Comparison of ENCODE assay signal across 8 cellular contexts in genomic region chr5:179166886-179167841, GRCh38.
DNase-seq lines count a peak whose midpoint lies in the region; ATAC-seq and TF ChIP-seq lines count a peak whose summit lies in the region.

No MANE protein-coding gene starts in this region.

- H3K4me3 ChIP-seq in astrocyte of the spinal cord (ENCODE audit: low read depth, low read length), result no peak overlapping the region
- peak overlapping the region; percentile 24; the same call in 1 of the 2 replicates for H3K4me3 ChIP-seq in iPS-18c (ENCODE audit: insufficient read depth, low read depth, low read length)
- peak overlapping the region in 4 of 7 experiments; percentile 5 to 30 (median 19) for H3K4me3 ChIP-seq in skin epidermis

- ATAC-seq in HG02973 (IDR thresholded peaks at IDR 0.05; ENCODE audit: unreplicated experiment), result peak; percentile 57

- H3K9me3 Mint-ChIP-seq in T-helper 2 cell treated with Interferon-gamma antibody and Interleukin-4, amounts not matched to agents 5 μg/mL and 100 μg/mL, for 36 hours, result no peaks in the 10 kb centered on the region

- peaks cover 3% of the 10 kb centered on the region for H3K27me3 Mint-ChIP-seq in T-helper 2 cell treated with Interferon-gamma antibody and Interleukin-4, amounts not matched to agents 5 μg/mL and 100 μg/mL, for 36 hours (ENCODE audit: low read depth)

- no peak overlapping the region for H3K27ac Mint-ChIP-seq in T-helper 2 cell treated with Interferon-gamma antibody and Interleukin-4, amounts not matched to agents 5 μg/mL and 100 μg/mL, for 36 hours

- H3K27ac ChIP-seq in skin epidermis, result peak overlapping the region in 2 of 21 experiments; percentile 3 to 7

- H3K4me3 Mint-ChIP-seq in T-helper 2 cell treated with Interferon-gamma antibody and Interleukin-4, amounts not matched to agents 5 μg/mL and 100 μg/mL, for 36 hours, result peak overlapping the region; percentile 50

- DNase-seq in G401 (ENCODE audit: low spot score), result peak; percentile 28
- peak; percentile 52 for DNase-seq in T-helper 2 cell treated with Interferon-gamma antibody and Interleukin-4, amounts not matched to agents 5 μg/mL and 100 μg/mL, for 36 hours (ENCODE audit: low spot score)
- DNase-seq in astrocyte of the spinal cord (ENCODE audit: low read depth, low spot score), result peak; percentile 18
- no peak for DNase-seq in NCI-H2107 (lab: John Stamatoyannopoulos, UW)
- no peak for DNase-seq in NCI-H187 (lab: John Stamatoyannopoulos, UW)

- H3K36me3 Mint-ChIP-seq in T-helper 2 cell treated with Interferon-gamma antibody and Interleukin-4, amounts not matched to agents 5 μg/mL and 100 μg/mL, for 36 hours (ENCODE audit: low read depth), result no peaks in the 10 kb centered on the region

- in situ Hi-C loops in G401 (cut with HindIII; ENCODE audit: low sequenced_read_pairs) (no loop called here), astrocyte of the spinal cord (cut with HindIII; ENCODE audit: low sequenced_read_pairs) (no loop called here)

- peaks cover 2% of the 10 kb centered on the region for H3K9me3 ChIP-seq in iPS-18c (ENCODE audit: control insufficient read depth, insufficient read depth, low read length)

- H3K4me1 Mint-ChIP-seq in T-helper 2 cell treated with Interferon-gamma antibody and Interleukin-4, amounts not matched to agents 5 μg/mL and 100 μg/mL, for 36 hours (ENCODE audit: low read depth), result no peaks in the 10 kb centered on the region

- TF ChIP-seq CTCF in astrocyte of the spinal cord (IDR thresholded peaks at IDR 0.05; ENCODE audit: low read depth, low read length), result peak; percentile 65

Comparison
In these comparisons a context has a peak if more than half of its experiments do, and no peak if none do; other contexts are left out.
1. DNase-seq: peak in G401 (single experiment), T-helper 2 cell treated with Interferon-gamma antibody and Interleukin-4, amounts not matched to agents 5 μg/mL and 100 μg/mL, for 36 hours (single experiment) and astrocyte of the spinal cord (single experiment); none in NCI-H2107 (single experiment) and NCI-H187 (0 of 2).